In genomic region chr7:18312482-18312881, GRCh38 we compare ENCODE assay signal across 18 cellular contexts.
"Had no signal": no experiment of that assay in that cellular context is flagged by ENCODE, and none has a peak within 500 bp of the region (broad histone marks: within the 10 kb centered on the region; RNA-seq: fewer than 3 reads in every experiment).

No MANE protein-coding gene starts in this region.

- H3K27ac Mint-ChIP-seq: mesothelial cell of epicardium, nephron, progenitor cell of endocrine pancreas, type B pancreatic cell had no signal

- H3K9me3 Mint-ChIP-seq: mesothelial cell of epicardium, nephron, type B pancreatic cell had no signal

- ATAC-seq: heart left ventricle; pancreas; right cardiac atrium; stimulated activated naive CD8-positive, alpha-beta T cell treated with anti-CD3 and anti-CD28 coated beads, Interleukin-15, Interleukin-2, amounts not matched to agents 100 U/mL and 50 U/mL, for 24 hours had no signal

- DNase-seq: effector CD4-positive, alpha-beta T cell; foreskin melanocyte; heart left ventricle; hippocampal formation; kidney glomerular epithelial cell; occipital lobe; pancreas; right cardiac atrium; small intestine; stimulated activated CD4-positive, alpha-beta T cell treated with anti-CD3 and anti-CD28 coated beads, Interleukin-12 subunit alpha, Interleukin-12 subunit beta, amount 100 ng/mL, for 4 hours; stimulated activated naive CD8-positive, alpha-beta T cell treated with anti-CD3 and anti-CD28 coated beads, Interleukin-15, Interleukin-2, amounts not matched to agents 100 U/mL and 50 U/mL, for 24 hours; thyroid gland had no signal

- H3K36me3 ChIP-seq: heart left ventricle, pancreas, suprapubic skin, thyroid gland had no signal

- H3K36me3 Mint-ChIP-seq: mesothelial cell of epicardium, type B pancreatic cell had no signal

- H3K9me3 ChIP-seq: heart left ventricle, pancreas, suprapubic skin, thyroid gland had no signal

- H3K4me3 ChIP-seq: coronary artery, heart left ventricle, pancreas, suprapubic skin, thyroid gland had no signal

- H3K27me3 Mint-ChIP-seq: progenitor cell of endocrine pancreas, type B pancreatic cell had no signal

- H3K4me1 ChIP-seq: thyroid gland had no signal

- H3K27ac ChIP-seq: coronary artery, heart left ventricle, pancreas, suprapubic skin, thyroid gland had no signal

- H3K27me3 ChIP-seq: heart left ventricle, pancreas, suprapubic skin, thyroid gland had no signal

- H3K4me3 Mint-ChIP-seq: mesothelial cell of epicardium, nephron, type B pancreatic cell had no signal
